In genomic region chr5:139745121-139745799, GRCh38 we compare ENCODE assay signal across 8 cellular contexts. TPM values are rescaled to one million over a fixed set of nuclear protein-coding genes. Genes with fewer than 3 reads are reported as not detected.
DNase-seq lines count a peak whose midpoint lies in the region; ATAC-seq and TF ChIP-seq lines count a peak whose summit lies in the region.

No MANE protein-coding gene starts in this region.

- peak; percentile 22 for ATAC-seq in HG03108 (IDR thresholded peaks at IDR 0.05; ENCODE audit: unreplicated experiment)

- TF ChIP-seq POLR2A in adrenal gland (IDR thresholded peaks at IDR 0.05) (no peak), testis (IDR thresholded peaks at IDR 0.05) (no peak)

- DNase-seq in Daoy (ENCODE audit: low read depth) (peak; percentile 99), adrenal gland (peak in 6 of 7 donors; percentile 56 to 87 (median 72)), iPS-NIHi11 (ENCODE audit: low spot score) (peak; percentile 71), testis (no peak), NCI-H2029 treated with DMSO at 0.1 percent for 48 hours (lab: John Stamatoyannopoulos, UW) (no peak), NCI-H187 (lab: John Stamatoyannopoulos, UW) (no peak)
- no peak for DNase-seq in activated CD4-positive, CD25-positive, alpha-beta regulatory T cell (lab: John Stamatoyannopoulos, UW)

- intact Hi-C loops in adrenal gland (cut with DNase I), result no loop called here
- intact Hi-C loops in testis (cut with DNase I; ENCODE audit: low total_unique reads), result no loop called here

- H3K4me1 ChIP-seq in adrenal gland (replicated peaks in 1 of 2), result peaks cover 28 to 30% of the 10 kb centered on the region in 2 donors
- peaks cover 25% of the 10 kb centered on the region for H3K4me1 ChIP-seq in testis

- H3K4me3 ChIP-seq in adrenal gland (no peak overlapping the region), testis (peak overlapping the region; percentile 19 to 51)

- whole genome bisulfite sequencing in adrenal gland, 4 donors, result 32 to 45% (median 37%) methylated on average over 9 to 17 of the region's 17 CpGs
- 38 to 45% methylated on average over 6 to 17 of the region's 17 CpGs for WGBS in testis, 2 donors

- no peaks in the 10 kb centered on the region for H3K9me3 ChIP-seq in adrenal gland (replicated peaks in 1 of 3)
- H3K9me3 ChIP-seq in testis, result no peaks in the 10 kb centered on the region

- H3K36me3 ChIP-seq in adrenal gland (replicated peaks in 1 of 2) (no peaks in the 10 kb centered on the region), testis (ENCODE audit: low read depth, missing control alignments) (no peaks in the 10 kb centered on the region)

- H3K27me3 ChIP-seq in adrenal gland (peaks cover 17% of the 10 kb centered on the region), testis (no peaks in the 10 kb centered on the region)

- TF ChIP-seq CTCF in adrenal gland (IDR thresholded peaks at IDR 0.05) (no peak), testis (IDR thresholded peaks at IDR 0.05) (no peak)

- H3K27ac ChIP-seq in adrenal gland, result peak overlapping the region in 2 of 5 donors; percentile 5 to 46
- H3K27ac ChIP-seq in testis, result peak overlapping the region in 1 of 2 donors; percentile 24

RNA-seq across cellular contexts. Expression of gene PSD2, which starts 50.3 kb away (rescaled TPM):
- total RNA-seq in Daoy (2014; rRNA removed; shearing (Covaris generic)), result 0.18 and 0.40 TPM in 2 replicates
- total RNA-seq in adrenal gland (under 1 TPM in 3 of 8 donors, not detected in 5; 0.11 to 0.46 (median 0.41) TPM), testis (1 to 10 TPM; 1.9 to 2.0 TPM)
- polyA plus RNA-seq in adrenal gland (under 1 TPM; 0.13 to 0.24 (median 0.15) TPM), testis (ENCODE audit: insufficient read depth, low read depth, low replicate concordance) (1.6 TPM)

Comparison
In these comparisons a context has a peak if more than half of its experiments do, and no peak if none do; other contexts are left out.
1. DNase-seq: peak in Daoy (single experiment), adrenal gland (6 of 7) and iPS-NIHi11 (single experiment); none in testis (single experiment), NCI-H2029 treated with DMSO at 0.1 percent for 48 hours (single experiment), NCI-H187 (0 of 2) and activated CD4-positive, CD25-positive, alpha-beta regulatory T cell (0 of 4).
2. H3K4me3 ChIP-seq: peak in testis (2 of 2); none in adrenal gland (0 of 4).